ENCODE assay signal across 1 cellular context in the genomic region with DNA sequence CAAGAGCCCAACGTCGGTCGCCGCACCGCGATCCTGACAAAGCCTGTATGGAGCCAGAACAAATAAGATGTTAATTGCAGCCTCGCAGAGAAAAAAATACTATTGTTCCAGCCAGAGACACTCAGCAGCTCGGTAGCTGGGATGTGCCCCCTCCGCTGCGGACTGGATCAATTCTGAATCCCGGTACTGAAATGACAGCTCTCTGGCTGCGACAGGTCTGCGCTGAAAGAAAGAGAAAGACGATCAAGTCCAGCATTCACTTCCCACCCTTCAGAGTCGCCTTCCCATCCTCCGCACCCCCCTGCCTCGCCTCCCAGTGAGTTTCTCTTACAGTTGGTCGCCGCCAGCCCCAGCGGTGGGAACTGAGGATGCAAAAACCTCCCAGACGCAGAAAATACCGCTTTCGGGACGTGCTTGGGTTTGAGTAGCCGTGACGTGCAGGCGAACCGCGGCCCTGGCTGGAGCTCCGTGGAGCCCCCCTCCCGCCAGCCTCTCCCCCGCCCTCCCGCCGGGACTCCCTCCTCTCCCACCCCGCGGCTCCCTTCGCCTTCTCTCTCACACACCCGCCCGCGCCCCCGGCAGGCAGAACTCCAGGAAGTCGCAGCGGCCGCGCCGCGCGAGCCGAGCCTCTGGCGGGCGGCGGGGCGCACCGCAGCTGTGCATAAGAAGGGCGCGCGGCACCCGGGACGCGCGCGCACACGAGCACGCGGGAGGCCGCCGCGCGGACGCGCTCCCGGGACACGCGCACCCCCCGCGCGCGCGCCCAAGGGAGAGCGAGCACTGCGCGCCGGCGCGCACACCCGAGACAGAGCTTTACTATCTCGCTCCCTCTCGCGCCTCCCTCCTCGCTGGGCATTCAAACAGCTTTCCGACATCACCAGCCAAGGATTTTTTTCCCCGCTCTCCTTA.
TF ChIP-seq lines count a peak whose summit lies in the region.

Gene ADGRB3 (plus strand): TSS at position 780 of the 909 bp plus-strand sequence. CDS start 3,394 bp downstream, outside the sequence.

TF ChIP-seq in HepG2, 621 proteins besides CTCF, POLR2A, EP300 and RAD21 (continued from another document):
- TF ChIP-seq, protein P1, sequence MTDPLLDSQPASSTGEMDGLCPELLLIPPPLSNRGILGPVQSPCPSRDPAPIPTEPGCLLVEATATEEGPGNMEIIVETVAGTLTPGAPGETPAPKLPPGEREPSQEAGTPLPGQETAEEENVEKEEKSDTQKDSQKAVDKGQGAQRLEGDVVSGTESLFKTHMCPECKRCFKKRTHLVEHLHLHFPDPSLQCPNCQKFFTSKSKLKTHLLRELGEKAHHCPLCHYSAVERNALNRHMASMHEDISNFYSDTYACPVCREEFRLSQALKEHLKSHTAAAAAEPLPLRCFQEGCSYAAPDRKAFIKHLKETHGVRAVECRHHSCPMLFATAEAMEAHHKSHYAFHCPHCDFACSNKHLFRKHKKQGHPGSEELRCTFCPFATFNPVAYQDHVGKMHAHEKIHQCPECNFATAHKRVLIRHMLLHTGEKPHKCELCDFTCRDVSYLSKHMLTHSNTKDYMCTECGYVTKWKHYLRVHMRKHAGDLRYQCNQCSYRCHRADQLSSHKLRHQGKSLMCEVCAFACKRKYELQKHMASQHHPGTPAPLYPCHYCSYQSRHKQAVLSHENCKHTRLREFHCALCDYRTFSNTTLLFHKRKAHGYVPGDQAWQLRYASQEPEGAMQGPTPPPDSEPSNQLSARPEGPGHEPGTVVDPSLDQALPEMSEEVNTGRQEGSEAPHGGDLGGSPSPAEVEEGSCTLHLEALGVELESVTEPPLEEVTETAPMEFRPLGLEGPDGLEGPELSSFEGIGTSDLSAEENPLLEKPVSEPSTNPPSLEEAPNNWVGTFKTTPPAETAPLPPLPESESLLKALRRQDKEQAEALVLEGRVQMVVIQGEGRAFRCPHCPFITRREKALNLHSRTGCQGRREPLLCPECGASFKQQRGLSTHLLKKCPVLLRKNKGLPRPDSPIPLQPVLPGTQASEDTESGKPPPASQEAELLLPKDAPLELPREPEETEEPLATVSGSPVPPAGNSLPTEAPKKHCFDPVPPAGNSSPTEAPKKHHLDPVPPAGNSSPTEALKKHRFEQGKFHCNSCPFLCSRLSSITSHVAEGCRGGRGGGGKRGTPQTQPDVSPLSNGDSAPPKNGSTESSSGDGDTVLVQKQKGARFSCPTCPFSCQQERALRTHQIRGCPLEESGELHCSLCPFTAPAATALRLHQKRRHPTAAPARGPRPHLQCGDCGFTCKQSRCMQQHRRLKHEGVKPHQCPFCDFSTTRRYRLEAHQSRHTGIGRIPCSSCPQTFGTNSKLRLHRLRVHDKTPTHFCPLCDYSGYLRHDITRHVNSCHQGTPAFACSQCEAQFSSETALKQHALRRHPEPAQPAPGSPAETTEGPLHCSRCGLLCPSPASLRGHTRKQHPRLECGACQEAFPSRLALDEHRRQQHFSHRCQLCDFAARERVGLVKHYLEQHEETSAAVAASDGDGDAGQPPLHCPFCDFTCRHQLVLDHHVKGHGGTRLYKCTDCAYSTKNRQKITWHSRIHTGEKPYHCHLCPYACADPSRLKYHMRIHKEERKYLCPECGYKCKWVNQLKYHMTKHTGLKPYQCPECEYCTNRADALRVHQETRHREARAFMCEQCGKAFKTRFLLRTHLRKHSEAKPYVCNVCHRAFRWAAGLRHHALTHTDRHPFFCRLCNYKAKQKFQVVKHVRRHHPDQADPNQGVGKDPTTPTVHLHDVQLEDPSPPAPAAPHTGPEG (CRISPR knock-in tag; IDR thresholded peaks at IDR 0.05), result 0 out of 2 replicates have a peak, but pooled peaks have one; percentile 21
- peak; percentile 26; the same call in 1 of the 2 replicates for TF ChIP-seq ELF3 (CRISPR knock-in tag; IDR thresholded peaks at IDR 0.05)
- peak; percentile 46; the same call in 1 of the 2 replicates for TF ChIP-seq GABPB1 (CRISPR knock-in tag; IDR thresholded peaks at IDR 0.05)
- TF ChIP-seq, protein P2, sequence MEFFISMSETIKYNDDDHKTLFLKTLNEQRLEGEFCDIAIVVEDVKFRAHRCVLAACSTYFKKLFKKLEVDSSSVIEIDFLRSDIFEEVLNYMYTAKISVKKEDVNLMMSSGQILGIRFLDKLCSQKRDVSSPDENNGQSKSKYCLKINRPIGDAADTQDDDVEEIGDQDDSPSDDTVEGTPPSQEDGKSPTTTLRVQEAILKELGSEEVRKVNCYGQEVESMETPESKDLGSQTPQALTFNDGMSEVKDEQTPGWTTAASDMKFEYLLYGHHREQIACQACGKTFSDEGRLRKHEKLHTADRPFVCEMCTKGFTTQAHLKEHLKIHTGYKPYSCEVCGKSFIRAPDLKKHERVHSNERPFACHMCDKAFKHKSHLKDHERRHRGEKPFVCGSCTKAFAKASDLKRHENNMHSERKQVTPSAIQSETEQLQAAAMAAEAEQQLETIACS (CRISPR knock-in tag; IDR thresholded peaks at IDR 0.05), result peak; percentile 88
TF ChIP-seq in HepG2: peak in this region for 5.
